Comparison of ENCODE assay signal across 1 cellular context in the genomic region with DNA sequence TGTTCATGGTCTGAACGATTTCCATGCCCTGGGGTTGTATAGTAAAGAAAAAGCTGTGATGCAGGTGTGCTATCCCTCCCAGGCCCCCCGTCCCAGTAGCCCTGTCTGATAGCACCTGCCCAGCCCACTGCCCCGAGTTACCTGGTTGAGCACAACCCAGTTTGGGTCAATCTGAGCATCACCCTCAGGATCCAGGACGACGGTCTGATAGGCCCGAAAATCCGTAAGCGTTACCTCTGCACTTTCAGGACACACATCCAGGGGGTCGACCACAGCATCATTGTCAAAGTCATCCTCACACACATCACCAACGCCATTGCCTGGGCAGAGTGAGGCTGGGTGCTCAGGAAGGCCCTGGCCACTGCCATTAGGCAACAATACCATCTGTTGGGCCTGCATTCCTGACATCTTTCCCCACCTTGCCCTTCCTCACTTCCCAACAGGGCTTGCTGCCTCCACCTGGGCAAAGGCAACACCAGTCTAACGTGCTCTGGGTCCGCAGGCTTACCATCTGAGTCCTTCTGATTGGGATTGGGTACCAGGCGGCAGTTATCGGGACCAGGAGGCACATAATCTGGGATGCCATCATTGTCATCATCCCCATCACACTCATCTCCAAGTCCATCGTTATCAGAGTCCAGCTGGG.
TF ChIP-seq lines count a peak whose summit lies in the region.

No MANE protein-coding gene starts in this region.

TF ChIP-seq in H1, 55 proteins besides CTCF, POLR2A, EP300 and RAD21:
- TF ChIP-seq CTBP2 (IDR thresholded peaks at IDR 0.05; ENCODE audit: borderline replicate concordance, insufficient read depth, insufficient read length, low read length) = no peak
- TF ChIP-seq SP2 (IDR thresholded peaks at IDR 0.05; ENCODE audit: low read length) = no peak
- no peak for TF ChIP-seq RBBP5 (IDR thresholded peaks at IDR 0.05; ENCODE audit: borderline replicate concordance, low read depth, low read length)
- TF ChIP-seq, protein P1, sequence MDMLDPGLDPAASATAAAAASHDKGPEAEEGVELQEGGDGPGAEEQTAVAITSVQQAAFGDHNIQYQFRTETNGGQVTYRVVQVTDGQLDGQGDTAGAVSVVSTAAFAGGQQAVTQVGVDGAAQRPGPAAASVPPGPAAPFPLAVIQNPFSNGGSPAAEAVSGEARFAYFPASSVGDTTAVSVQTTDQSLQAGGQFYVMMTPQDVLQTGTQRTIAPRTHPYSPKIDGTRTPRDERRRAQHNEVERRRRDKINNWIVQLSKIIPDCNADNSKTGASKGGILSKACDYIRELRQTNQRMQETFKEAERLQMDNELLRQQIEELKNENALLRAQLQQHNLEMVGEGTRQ (IDR thresholded peaks at IDR 0.05; ENCODE audit: low read length) = no peak
- TF ChIP-seq POU5F1 (IDR thresholded peaks at IDR 0.05; ENCODE audit: low read depth, low read length) = no peak
- no peak for TF ChIP-seq SUZ12 (IDR thresholded peaks at IDR 0.05; ENCODE audit: low read length)
- peak; percentile 76; the same call in 1 of the 2 replicates for TF ChIP-seq POLR2AphosphoS5 (IDR thresholded peaks at IDR 0.05; ENCODE audit: low read depth, low read length)
